ENCODE assay signal across 8 cellular contexts in the genomic region with DNA sequence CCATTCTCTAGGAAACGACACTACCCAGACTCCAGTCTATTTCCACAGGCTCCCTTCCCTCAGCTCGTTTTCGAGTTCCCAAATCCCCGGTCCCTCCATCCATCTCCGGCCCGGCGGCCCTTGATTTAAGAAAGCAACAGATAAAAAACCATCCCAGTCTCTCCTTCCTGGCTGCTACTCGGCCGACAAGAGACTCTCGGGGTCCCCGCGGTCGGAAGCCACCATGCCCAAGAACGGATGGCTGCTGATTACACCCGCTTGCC. TPM values are rescaled to one million over a fixed set of nuclear protein-coding genes. Genes with fewer than 3 reads are reported as not detected.
DNase-seq lines count a peak whose midpoint lies in the region; ATAC-seq and TF ChIP-seq lines count a peak whose summit lies in the region.

No MANE protein-coding gene starts in this region.

- TF ChIP-seq POLR2A in transverse colon (IDR thresholded peaks at IDR 0.05): no peak

- no peaks in the 10 kb centered on the region for H3K27me3 ChIP-seq in adipocyte (replicated peaks; ENCODE audit: control insufficient read depth, insufficient read depth, low read length)
- no peaks in the 10 kb centered on the region for H3K27me3 ChIP-seq in transverse colon

- in situ Hi-C loops in transverse colon (cut with MboI; ENCODE audit: low pct_ligation_motif_present in 1 of 4, low pct_unique_long_range_greater_than_20kb in 1 of 4, low sequenced_read_pairs in 3 of 4) (no loop called here), GM13976 (cut with MboI; ENCODE audit: low sequenced_read_pairs, unreplicated experiment) (no loop called here)

- WGBS in transverse colon (ENCODE audit: low coverage in 1 of 2), 2 donors: 0% methylated on average over 3 to 15 of the region's 15 CpGs

- H3K4me1 Mint-ChIP-seq in activated CD4-positive, alpha-beta T cell treated with anti-CD3 and anti-CD28 coated beads, Interleukin-2, amount 10 ng/mL, durations not matched to agents 24 days and 14 days: peaks cover 44% of the 10 kb centered on the region

- no peak for TF ChIP-seq CTCF in transverse colon (IDR thresholded peaks at IDR 0.05)
- TF ChIP-seq CTCF in GM13976 (IDR thresholded peaks at IDR 0.05; ENCODE audit: borderline replicate concordance, control extremely low read depth, extremely low read depth, insufficient read depth, missing control alignments): no peak

- H3K9me3 Mint-ChIP-seq in activated CD4-positive, alpha-beta T cell treated with anti-CD3 and anti-CD28 coated beads, Interleukin-2, amount 10 ng/mL, durations not matched to agents 24 days and 14 days: no peaks in the 10 kb centered on the region

- DNase-seq in activated CD4-positive, alpha-beta T cell treated with anti-CD3 and anti-CD28 coated beads, Interleukin-2, amount 10 ng/mL, durations not matched to agents 24 days and 14 days: no peak
- no peak for DNase-seq in activated CD4-positive, alpha-beta T cell treated with anti-CD3 and anti-CD28 coated beads for 48 hours
- DNase-seq in adipocyte (ENCODE audit: low read depth) (no peak), left colon (no peak), transverse colon (no peak), GM13976 (ENCODE audit: low spot score) (no peak), occipital lobe (lab: John Stamatoyannopoulos, UW) (no peak), NCI-H187 treated with DMSO at 0.1 percent for 48 hours (lab: John Stamatoyannopoulos, UW) (no peak)

- peak overlapping the region; percentile 95 for H3K27ac Mint-ChIP-seq in activated CD4-positive, alpha-beta T cell treated with anti-CD3 and anti-CD28 coated beads, Interleukin-2, amount 10 ng/mL, durations not matched to agents 24 days and 14 days

- H3K9ac ChIP-seq in adipocyte (ENCODE audit: low read length): peak overlapping the region; percentile 99

- intact Hi-C loops in activated CD4-positive, alpha-beta T cell treated with anti-CD3 and anti-CD28 coated beads, Interleukin-2, amount 10 ng/mL, durations not matched to agents 24 days and 14 days (cut with micrococcal nuclease): loop anchor here (1.0 to 10.0 kb wide), 6 partner anchors 52 to 512 kb away; a partner anchor contains a TSS
- intact Hi-C loops in left colon (cut with DNase I, micrococcal nuclease): no loop called here
- intact Hi-C loops in transverse colon (cut with DNase I; ENCODE audit: low total_unique reads): no loop called here

- H3K4me3 ChIP-seq in adipocyte (ENCODE audit: low read length): peak overlapping the region; percentile 100
- peak overlapping the region; percentile 36 to 71 (median 58) for H3K4me3 ChIP-seq in transverse colon

- H3K9me3 ChIP-seq in adipocyte (ENCODE audit: control insufficient read depth, low read length) (no peaks in the 10 kb centered on the region), transverse colon (no peaks in the 10 kb centered on the region)

- peak; percentile 2 for ATAC-seq in left colon

- H3K36me3 ChIP-seq in adipocyte (ENCODE audit: control insufficient read depth, insufficient read depth, low read length, severe bottlenecking) (peaks cover 42% of the 10 kb centered on the region), transverse colon (peaks cover 0 to 38% (median 8%) of the 10 kb centered on the region in 4 donors)

- TF ChIP-seq EP300 in transverse colon (IDR thresholded peaks at IDR 0.05; ENCODE audit: low read depth): no peak

- peak overlapping the region; percentile 91 to 95 (median 93) for H3K27ac ChIP-seq in transverse colon

- no peaks in the 10 kb centered on the region for H3K27me3 Mint-ChIP-seq in activated CD4-positive, alpha-beta T cell treated with anti-CD3 and anti-CD28 coated beads, Interleukin-2, amount 10 ng/mL, durations not matched to agents 24 days and 14 days

- peaks cover 51% of the 10 kb centered on the region for H3K36me3 Mint-ChIP-seq in activated CD4-positive, alpha-beta T cell treated with anti-CD3 and anti-CD28 coated beads, Interleukin-2, amount 10 ng/mL, durations not matched to agents 24 days and 14 days (ENCODE audit: low read depth)

- H3K4me3 Mint-ChIP-seq in activated CD4-positive, alpha-beta T cell treated with anti-CD3 and anti-CD28 coated beads, Interleukin-2, amount 10 ng/mL, durations not matched to agents 24 days and 14 days: peak overlapping the region; percentile 99

- H3K4me1 ChIP-seq in adipocyte (ENCODE audit: control insufficient read depth, insufficient read depth, low read length) (peaks cover 41% of the 10 kb centered on the region), transverse colon (peaks cover 16 to 46% (median 34%) of the 10 kb centered on the region in 4 donors)

RNA-seq across cellular contexts. Expression of a gene that starts 0.2 kb away (rescaled TPM):
- 2,460 and 2,469 TPM in 2 replicates for total RNA-seq in activated CD4-positive, alpha-beta T cell treated with anti-CD3 and anti-CD28 coated beads, Interleukin-2, amount 10 ng/mL, durations not matched to agents 24 days and 14 days
- 1,000 to 10,000 TPM; 1,187 to 1,236 TPM for total RNA-seq in left colon
- total RNA-seq in transverse colon: 1,000 to 10,000 TPM in 3 of 4 donors, 100 to 1,000 TPM in 1; 714 to 2,921 (median 2,064) TPM
- 3,834 TPM for total RNA-seq in occipital lobe

RNA-seq across cellular contexts. Expression of a gene that starts 14.8 kb away (rescaled TPM):
- total RNA-seq in activated CD4-positive, alpha-beta T cell treated with anti-CD3 and anti-CD28 coated beads, Interleukin-2, amount 10 ng/mL, durations not matched to agents 24 days and 14 days: not detected in 2 replicates
- total RNA-seq in left colon (not detected), transverse colon (not detected), occipital lobe (not detected)

RNA-seq across cellular contexts. Expression of a gene that starts 43.2 kb away (rescaled TPM):
- not detected in 2 replicates for total RNA-seq in activated CD4-positive, alpha-beta T cell treated with anti-CD3 and anti-CD28 coated beads, Interleukin-2, amount 10 ng/mL, durations not matched to agents 24 days and 14 days
- total RNA-seq in left colon (not detected), transverse colon (not detected), occipital lobe (not detected)

RNA-seq across cellular contexts. Expression of a gene that starts 52.9 kb away (rescaled TPM):
- total RNA-seq in activated CD4-positive, alpha-beta T cell treated with anti-CD3 and anti-CD28 coated beads, Interleukin-2, amount 10 ng/mL, durations not matched to agents 24 days and 14 days: 72.8 and 74.3 TPM in 2 replicates
- total RNA-seq in left colon (10 to 100 TPM; 52.0 to 65.4 TPM), transverse colon (10 to 100 TPM; 28.3 to 82.4 (median 77.2) TPM), occipital lobe (47.7 TPM)
